ENCODE assay signal across 1 cellular context in genomic region chr14:34038358-34039057, GRCh38.
TF ChIP-seq lines count a peak whose summit lies in the region.

No MANE protein-coding gene starts in this region.

TF ChIP-seq in HepG2, 621 proteins besides CTCF, POLR2A, EP300 and RAD21 (continued from another document and continues in another):
- TF ChIP-seq ZNF446 (CRISPR knock-in tag; IDR thresholded peaks at IDR 0.05) (no peak; the same call in 1 of the 2 replicates), MTERF4 (CRISPR knock-in tag; IDR thresholded peaks at IDR 0.05) (peak; percentile 73; the same call in 1 of the 2 replicates), AHDC1 (CRISPR knock-in tag; IDR thresholded peaks at IDR 0.05; ENCODE audit: borderline replicate concordance) (peak; percentile 52; the same call in 1 of the 2 replicates), ZNF331 (CRISPR knock-in tag; IDR thresholded peaks at IDR 0.05) (0 out of 2 replicates have a peak, but pooled peaks have one; percentile 16), ZNF17 (CRISPR knock-in tag; IDR thresholded peaks at IDR 0.05) (no peak), SALL1 (CRISPR knock-in tag; IDR thresholded peaks at IDR 0.05) (peak; percentile 74), ZNF570 (CRISPR knock-in tag; IDR thresholded peaks at IDR 0.05; ENCODE audit: borderline replicate concordance) (no peak), STAT5B (CRISPR knock-in tag; IDR thresholded peaks at IDR 0.05) (no peak), HOMEZ (CRISPR knock-in tag; IDR thresholded peaks at IDR 0.05; ENCODE audit: low read depth) (peak; percentile 59; the same call in 1 of the 2 replicates), ZMAT3 (CRISPR knock-in tag; conservative IDR thresholded peaks at IDR 0.05) (peak; percentile 75), ZNF589 (CRISPR knock-in tag; conservative IDR thresholded peaks at IDR 0.05) (no peak), ZNF841 (CRISPR knock-in tag; IDR thresholded peaks at IDR 0.05; ENCODE audit: borderline replicate concordance) (no peak), ZBTB49 (CRISPR knock-in tag; IDR thresholded peaks at IDR 0.05; ENCODE audit: borderline replicate concordance) (peak; percentile 33; the same call in 1 of the 2 replicates), ZNF740 (CRISPR knock-in tag; IDR thresholded peaks at IDR 0.05) (no peak), ATF7 (IDR thresholded peaks at IDR 0.05) (no peak; the same call in 1 of the 2 replicates), ATF7 (CRISPR knock-in tag; IDR thresholded peaks at IDR 0.05) (peak; percentile 100), MEIS1 (CRISPR knock-in tag; IDR thresholded peaks at IDR 0.05; ENCODE audit: borderline replicate concordance) (0 out of 2 replicates have a peak, but pooled peaks have one; percentile 84), PTBP1 (IDR thresholded peaks at IDR 0.05; ENCODE audit: low read depth, low read length, poor library complexity, severe bottlenecking) (no peak), ZBTB3 (CRISPR knock-in tag; IDR thresholded peaks at IDR 0.05; ENCODE audit: borderline replicate concordance, low read depth) (0 out of 2 replicates have a peak, but pooled peaks have one; percentile 26), RARA (CRISPR knock-in tag; IDR thresholded peaks at IDR 0.05) (peak; percentile 48; the same call in 1 of the 2 replicates), HOXA7 (CRISPR knock-in tag; IDR thresholded peaks at IDR 0.05) (no peak), ZNF567 (CRISPR knock-in tag; IDR thresholded peaks at IDR 0.05; ENCODE audit: borderline replicate concordance) (no peak), ZNF556 (CRISPR knock-in tag; IDR thresholded peaks at IDR 0.05; ENCODE audit: borderline replicate concordance) (peak; percentile 77; the same call in 1 of the 2 replicates), ERF (CRISPR knock-in tag; IDR thresholded peaks at IDR 0.05) (peak; percentile 80; the same call in 1 of the 2 replicates)
- TF ChIP-seq, protein P1, sequence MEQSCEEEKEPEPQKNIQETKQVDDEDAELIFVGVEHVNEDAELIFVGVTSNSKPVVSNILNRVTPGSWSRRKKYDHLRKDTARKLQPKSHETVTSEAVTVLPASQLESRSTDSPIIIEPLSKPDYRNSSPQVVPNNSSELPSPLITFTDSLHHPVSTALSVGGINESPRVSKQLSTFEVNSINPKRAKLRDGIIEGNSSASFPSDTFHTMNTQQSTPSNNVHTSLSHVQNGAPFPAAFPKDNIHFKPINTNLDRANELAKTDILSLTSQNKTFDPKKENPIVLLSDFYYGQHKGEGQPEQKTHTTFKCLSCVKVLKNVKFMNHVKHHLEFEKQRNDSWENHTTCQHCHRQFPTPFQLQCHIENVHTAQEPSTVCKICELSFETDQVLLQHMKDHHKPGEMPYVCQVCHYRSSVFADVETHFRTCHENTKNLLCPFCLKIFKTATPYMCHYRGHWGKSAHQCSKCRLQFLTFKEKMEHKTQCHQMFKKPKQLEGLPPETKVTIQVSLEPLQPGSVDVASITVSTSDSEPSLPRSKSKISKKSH (CRISPR knock-in tag; IDR thresholded peaks at IDR 0.05; ENCODE audit: borderline replicate concordance): no peak
- TF ChIP-seq, protein P2, sequence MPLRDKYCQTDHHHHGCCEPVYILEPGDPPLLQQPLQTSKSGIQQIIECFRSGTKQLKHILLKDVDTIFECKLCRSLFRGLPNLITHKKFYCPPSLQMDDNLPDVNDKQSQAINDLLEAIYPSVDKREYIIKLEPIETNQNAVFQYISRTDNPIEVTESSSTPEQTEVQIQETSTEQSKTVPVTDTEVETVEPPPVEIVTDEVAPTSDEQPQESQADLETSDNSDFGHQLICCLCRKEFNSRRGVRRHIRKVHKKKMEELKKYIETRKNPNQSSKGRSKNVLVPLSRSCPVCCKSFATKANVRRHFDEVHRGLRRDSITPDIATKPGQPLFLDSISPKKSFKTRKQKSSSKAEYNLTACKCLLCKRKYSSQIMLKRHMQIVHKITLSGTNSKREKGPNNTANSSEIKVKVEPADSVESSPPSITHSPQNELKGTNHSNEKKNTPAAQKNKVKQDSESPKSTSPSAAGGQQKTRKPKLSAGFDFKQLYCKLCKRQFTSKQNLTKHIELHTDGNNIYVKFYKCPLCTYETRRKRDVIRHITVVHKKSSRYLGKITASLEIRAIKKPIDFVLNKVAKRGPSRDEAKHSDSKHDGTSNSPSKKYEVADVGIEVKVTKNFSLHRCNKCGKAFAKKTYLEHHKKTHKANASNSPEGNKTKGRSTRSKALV (CRISPR knock-in tag; IDR thresholded peaks at IDR 0.05): peak; percentile 46; the same call in 1 of the 2 replicates
- TF ChIP-seq, protein P3, sequence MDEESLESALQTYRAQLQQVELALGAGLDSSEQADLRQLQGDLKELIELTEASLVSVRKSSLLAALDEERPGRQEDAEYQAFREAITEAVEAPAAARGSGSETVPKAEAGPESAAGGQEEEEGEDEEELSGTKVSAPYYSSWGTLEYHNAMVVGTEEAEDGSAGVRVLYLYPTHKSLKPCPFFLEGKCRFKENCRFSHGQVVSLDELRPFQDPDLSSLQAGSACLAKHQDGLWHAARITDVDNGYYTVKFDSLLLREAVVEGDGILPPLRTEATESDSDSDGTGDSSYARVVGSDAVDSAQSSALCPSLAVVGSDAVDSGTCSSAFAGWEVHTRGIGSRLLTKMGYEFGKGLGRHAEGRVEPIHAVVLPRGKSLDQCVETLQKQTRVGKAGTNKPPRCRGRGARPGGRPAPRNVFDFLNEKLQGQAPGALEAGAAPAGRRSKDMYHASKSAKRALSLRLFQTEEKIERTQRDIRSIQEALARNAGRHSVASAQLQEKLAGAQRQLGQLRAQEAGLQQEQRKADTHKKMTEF (CRISPR knock-in tag; IDR thresholded peaks at IDR 0.05): peak; percentile 70; the same call in 1 of the 2 replicates
- TF ChIP-seq, protein P4, sequence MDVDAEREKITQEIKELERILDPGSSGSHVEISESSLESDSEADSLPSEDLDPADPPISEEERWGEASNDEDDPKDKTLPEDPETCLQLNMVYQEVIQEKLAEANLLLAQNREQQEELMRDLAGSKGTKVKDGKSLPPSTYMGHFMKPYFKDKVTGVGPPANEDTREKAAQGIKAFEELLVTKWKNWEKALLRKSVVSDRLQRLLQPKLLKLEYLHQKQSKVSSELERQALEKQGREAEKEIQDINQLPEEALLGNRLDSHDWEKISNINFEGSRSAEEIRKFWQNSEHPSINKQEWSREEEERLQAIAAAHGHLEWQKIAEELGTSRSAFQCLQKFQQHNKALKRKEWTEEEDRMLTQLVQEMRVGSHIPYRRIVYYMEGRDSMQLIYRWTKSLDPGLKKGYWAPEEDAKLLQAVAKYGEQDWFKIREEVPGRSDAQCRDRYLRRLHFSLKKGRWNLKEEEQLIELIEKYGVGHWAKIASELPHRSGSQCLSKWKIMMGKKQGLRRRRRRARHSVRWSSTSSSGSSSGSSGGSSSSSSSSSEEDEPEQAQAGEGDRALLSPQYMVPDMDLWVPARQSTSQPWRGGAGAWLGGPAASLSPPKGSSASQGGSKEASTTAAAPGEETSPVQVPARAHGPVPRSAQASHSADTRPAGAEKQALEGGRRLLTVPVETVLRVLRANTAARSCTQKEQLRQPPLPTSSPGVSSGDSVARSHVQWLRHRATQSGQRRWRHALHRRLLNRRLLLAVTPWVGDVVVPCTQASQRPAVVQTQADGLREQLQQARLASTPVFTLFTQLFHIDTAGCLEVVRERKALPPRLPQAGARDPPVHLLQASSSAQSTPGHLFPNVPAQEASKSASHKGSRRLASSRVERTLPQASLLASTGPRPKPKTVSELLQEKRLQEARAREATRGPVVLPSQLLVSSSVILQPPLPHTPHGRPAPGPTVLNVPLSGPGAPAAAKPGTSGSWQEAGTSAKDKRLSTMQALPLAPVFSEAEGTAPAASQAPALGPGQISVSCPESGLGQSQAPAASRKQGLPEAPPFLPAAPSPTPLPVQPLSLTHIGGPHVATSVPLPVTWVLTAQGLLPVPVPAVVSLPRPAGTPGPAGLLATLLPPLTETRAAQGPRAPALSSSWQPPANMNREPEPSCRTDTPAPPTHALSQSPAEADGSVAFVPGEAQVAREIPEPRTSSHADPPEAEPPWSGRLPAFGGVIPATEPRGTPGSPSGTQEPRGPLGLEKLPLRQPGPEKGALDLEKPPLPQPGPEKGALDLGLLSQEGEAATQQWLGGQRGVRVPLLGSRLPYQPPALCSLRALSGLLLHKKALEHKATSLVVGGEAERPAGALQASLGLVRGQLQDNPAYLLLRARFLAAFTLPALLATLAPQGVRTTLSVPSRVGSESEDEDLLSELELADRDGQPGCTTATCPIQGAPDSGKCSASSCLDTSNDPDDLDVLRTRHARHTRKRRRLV (CRISPR knock-in tag; IDR thresholded peaks at IDR 0.05): peak; percentile 43; the same call in 1 of the 2 replicates
- TF ChIP-seq, protein P5, sequence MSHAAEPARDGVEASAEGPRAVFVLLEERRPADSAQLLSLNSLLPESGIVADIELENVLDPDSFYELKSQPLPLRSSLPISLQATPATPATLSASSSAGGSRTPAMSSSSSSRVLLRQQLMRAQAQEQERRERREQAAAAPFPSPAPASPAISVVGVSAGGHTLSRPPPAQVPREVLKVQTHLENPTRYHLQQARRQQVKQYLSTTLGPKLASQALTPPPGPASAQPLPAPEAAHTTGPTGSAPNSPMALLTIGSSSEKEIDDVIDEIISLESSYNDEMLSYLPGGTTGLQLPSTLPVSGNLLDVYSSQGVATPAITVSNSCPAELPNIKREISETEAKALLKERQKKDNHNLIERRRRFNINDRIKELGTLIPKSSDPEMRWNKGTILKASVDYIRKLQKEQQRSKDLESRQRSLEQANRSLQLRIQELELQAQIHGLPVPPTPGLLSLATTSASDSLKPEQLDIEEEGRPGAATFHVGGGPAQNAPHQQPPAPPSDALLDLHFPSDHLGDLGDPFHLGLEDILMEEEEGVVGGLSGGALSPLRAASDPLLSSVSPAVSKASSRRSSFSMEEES (CRISPR knock-in tag; IDR thresholded peaks at IDR 0.05): peak; percentile 77
